Comparison of ENCODE assay signal across 8 cellular contexts in the genomic region with DNA sequence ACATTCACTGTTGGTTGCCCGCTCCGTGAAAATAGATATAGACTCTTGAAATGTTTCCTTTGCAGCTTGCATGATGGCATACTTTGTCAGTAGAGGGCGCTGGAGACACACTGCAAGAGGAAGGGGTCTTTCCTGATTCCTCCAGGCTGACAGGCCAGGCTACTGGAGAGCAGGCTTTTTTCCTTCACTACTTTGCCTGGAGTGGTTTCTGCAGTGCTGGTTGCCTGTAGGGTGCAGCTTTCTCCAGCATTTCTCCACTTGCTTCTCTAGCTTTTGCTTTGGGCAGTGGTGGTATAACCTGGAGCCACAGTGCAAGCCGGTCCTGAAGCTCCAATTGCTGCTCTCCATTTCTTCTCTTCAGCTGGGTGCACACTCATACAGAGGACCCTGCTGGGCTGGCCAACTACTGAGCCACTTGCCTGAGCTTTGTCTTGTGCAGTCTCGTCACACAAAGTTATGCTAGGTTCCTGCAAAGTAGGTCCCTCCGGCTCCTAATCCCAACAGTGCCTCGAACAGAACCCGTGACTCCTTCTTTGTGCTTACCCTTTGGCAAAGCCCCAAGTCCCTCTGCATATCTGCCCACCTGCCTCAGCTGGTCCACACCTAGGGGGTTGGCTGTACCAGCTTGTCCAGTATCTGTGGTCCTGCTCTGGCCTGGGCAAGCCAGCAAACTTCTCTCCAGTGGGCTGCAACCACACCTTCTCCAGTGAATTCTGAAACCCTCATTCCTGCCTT. TPM values are rescaled to one million over a fixed set of nuclear protein-coding genes. Genes with fewer than 3 reads are reported as not detected.
DNase-seq lines count a peak whose midpoint lies in the region; ATAC-seq, FAIRE-seq and TF ChIP-seq lines count a peak whose summit lies in the region.

No MANE protein-coding gene starts in this region.

- H3K4me3 Mint-ChIP-seq in WTC11 (no peak overlapping the region), immature natural killer cell (no peak overlapping the region)

- H3K4me1 Mint-ChIP-seq in WTC11 (peaks cover 10% of the 10 kb centered on the region), immature natural killer cell (no peaks in the 10 kb centered on the region)

- POLR2A ChIA-PET in WTC11 (lab: Charles Lee), result interaction anchor here (1.2 kb wide), 1 partner anchor 80 kb away, joined by 6 read pairs; no protein-coding TSS in a partner anchor

- FAIRE-seq in D721Med (lab: Jason Lieb, UNC), result no peak

- CTCF ChIA-PET in WTC11 (lab: Charles Lee), result interaction anchor here (0.6 to 4.9 kb wide), 43 partner anchors 8 to 564 kb away, joined by 3 to 80 read pairs (median 5); a partner anchor contains a TSS

- H3K9me3 Mint-ChIP-seq in WTC11, result peaks cover 8% of the 10 kb centered on the region
- H3K9me3 Mint-ChIP-seq in immature natural killer cell, result peaks cover 0 to 8% (median 5%) of the 10 kb centered on the region in 6 donors

- no peaks in the 10 kb centered on the region for H3K36me3 Mint-ChIP-seq in WTC11
- no peaks in the 10 kb centered on the region for H3K36me3 Mint-ChIP-seq in immature natural killer cell

- H3K27me3 Mint-ChIP-seq in WTC11 (ENCODE audit: low read depth) (no peaks in the 10 kb centered on the region), immature natural killer cell (ENCODE audit: low read depth in 3 of 3) (no peaks in the 10 kb centered on the region)

- no peak overlapping the region for H3K27ac Mint-ChIP-seq in WTC11
- no peak overlapping the region for H3K27ac Mint-ChIP-seq in immature natural killer cell

- peak; percentile 70 for ATAC-seq in GM19035 (IDR thresholded peaks at IDR 0.05; ENCODE audit: unreplicated experiment)
- ATAC-seq in HG03108 (IDR thresholded peaks at IDR 0.05; ENCODE audit: unreplicated experiment), result peak; percentile 76
- ATAC-seq in WTC11, result peak; percentile 100

- TF ChIP-seq CTCF in D721Med (IDR thresholded peaks at IDR 0.05; ENCODE audit: insufficient read depth, missing control alignments) (peak; percentile 96), WTC11 (IDR thresholded peaks at IDR 0.05) (peak; percentile 87)

- DNase-seq in D721Med (ENCODE audit: insufficient read length, low spot score) (peak; percentile 16), NCI-H2107 (lab: John Stamatoyannopoulos, UW) (peak; percentile 71), WTC11 (ENCODE audit: low spot score) (peak; percentile 82), glomerular endothelial cell (ENCODE audit: extremely low read depth, low read depth, low spot score) (peak; percentile 47), pons (ENCODE audit: low spot score) (peak; percentile 79), immature natural killer cell (no peak)

TF ChIP-seq in WTC11, 78 proteins besides CTCF, POLR2A, EP300 and RAD21:
- TF ChIP-seq, protein P1, sequence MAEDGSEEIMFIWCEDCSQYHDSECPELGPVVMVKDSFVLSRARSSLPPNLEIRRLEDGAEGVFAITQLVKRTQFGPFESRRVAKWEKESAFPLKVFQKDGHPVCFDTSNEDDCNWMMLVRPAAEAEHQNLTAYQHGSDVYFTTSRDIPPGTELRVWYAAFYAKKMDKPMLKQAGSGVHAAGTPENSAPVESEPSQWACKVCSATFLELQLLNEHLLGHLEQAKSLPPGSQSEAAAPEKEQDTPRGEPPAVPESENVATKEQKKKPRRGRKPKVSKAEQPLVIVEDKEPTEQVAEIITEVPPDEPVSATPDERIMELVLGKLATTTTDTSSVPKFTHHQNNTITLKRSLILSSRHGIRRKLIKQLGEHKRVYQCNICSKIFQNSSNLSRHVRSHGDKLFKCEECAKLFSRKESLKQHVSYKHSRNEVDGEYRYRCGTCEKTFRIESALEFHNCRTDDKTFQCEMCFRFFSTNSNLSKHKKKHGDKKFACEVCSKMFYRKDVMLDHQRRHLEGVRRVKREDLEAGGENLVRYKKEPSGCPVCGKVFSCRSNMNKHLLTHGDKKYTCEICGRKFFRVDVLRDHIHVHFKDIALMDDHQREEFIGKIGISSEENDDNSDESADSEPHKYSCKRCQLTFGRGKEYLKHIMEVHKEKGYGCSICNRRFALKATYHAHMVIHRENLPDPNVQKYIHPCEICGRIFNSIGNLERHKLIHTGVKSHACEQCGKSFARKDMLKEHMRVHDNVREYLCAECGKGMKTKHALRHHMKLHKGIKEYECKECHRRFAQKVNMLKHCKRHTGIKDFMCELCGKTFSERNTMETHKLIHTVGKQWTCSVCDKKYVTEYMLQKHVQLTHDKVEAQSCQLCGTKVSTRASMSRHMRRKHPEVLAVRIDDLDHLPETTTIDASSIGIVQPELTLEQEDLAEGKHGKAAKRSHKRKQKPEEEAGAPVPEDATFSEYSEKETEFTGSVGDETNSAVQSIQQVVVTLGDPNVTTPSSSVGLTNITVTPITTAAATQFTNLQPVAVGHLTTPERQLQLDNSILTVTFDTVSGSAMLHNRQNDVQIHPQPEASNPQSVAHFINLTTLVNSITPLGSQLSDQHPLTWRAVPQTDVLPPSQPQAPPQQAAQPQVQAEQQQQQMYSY (CRISPR knock-in tag; IDR thresholded peaks at IDR 0.05), result 0 out of 2 replicates have a peak, but pooled peaks have one; percentile 13
- no peak for TF ChIP-seq ZNF317 (CRISPR knock-in tag; IDR thresholded peaks at IDR 0.05; ENCODE audit: borderline replicate concordance, low read depth)
TF ChIP-seq in WTC11: peak in this region for 1.

RNA-seq across cellular contexts. Expression of a gene that starts 46.3 kb away (rescaled TPM):
- total RNA-seq in WTC11 (2021) (0.15 to 0.27 TPM (median 0.18 TPM) in 3 replicates), glomerular endothelial cell (0.24 TPM in 1 of 2 replicates, not detected in the other)
- not detected for polyA plus RNA-seq in immature natural killer cell

Comparison
In these comparisons a context has a peak if more than half of its experiments do, and no peak if none do; other contexts are left out.
1. DNase-seq: peak in D721Med (single experiment), NCI-H2107 (single experiment), WTC11 (single experiment), glomerular endothelial cell (single experiment) and pons (single experiment); none in immature natural killer cell (0 of 3).
2. Peak in every context shown above with its lines, with median percentiles within 50 percentile points of each other: ATAC-seq.